In genomic region chr9:136012651-136013050, GRCh38 we compare ENCODE assay signal across 12 cellular contexts.
DNase-seq lines count a peak whose midpoint lies in the region; TF ChIP-seq lines count a peak whose summit lies in the region.
"Had no signal": no experiment of that assay in that cellular context is flagged by ENCODE, and none has a peak within 500 bp of the region (broad histone marks: within the 10 kb centered on the region; RNA-seq: fewer than 3 reads in every experiment).

No MANE protein-coding gene starts in this region.

- peak; percentile 39 for DNase-seq in NCI-H1694 treated with DMSO at 0.1 percent for 48 hours (lab: John Stamatoyannopoulos, UW)
- DNase-seq in choroid plexus epithelial cell (ENCODE audit: low read depth) = peak; percentile 28
- DNase-seq in left kidney (ENCODE audit: low read depth, low spot score) = peak; percentile 26
- DNase-seq in substantia nigra (lab: John Stamatoyannopoulos, UW) = peak in 1 of 49 donors; percentile 59
- no peak for DNase-seq in NCI-H524 treated with DMSO at 0.1 percent for 48 hours (lab: John Stamatoyannopoulos, UW)
- DNase-seq in NCI-H446 treated with DMSO at 0.1 percent for 48 hours (lab: John Stamatoyannopoulos, UW) = no peak
- DNase-seq in stimulated activated CD4-positive, alpha-beta T cell treated with anti-CD3 and anti-CD28 coated beads, Interleukin-2, amount 100 ng/mL, for 48 hours = no peak
- no peak for DNase-seq in cortex of kidney (lab: John Stamatoyannopoulos, UW)
- DNase-seq: activated CD8-positive, alpha-beta memory T cell treated with anti-CD3 and anti-CD28 coated beads for 24 hours; NCI-H526 treated with DMSO at 0.1 percent for 48 hours; stimulated activated CD4-positive, alpha-beta T cell treated with anti-CD3 and anti-CD28 coated beads, Interleukin-12 subunit alpha, Interleukin-12 subunit beta, amount 100 ng/mL, for 4 hours had no signal

- peak overlapping the region; percentile 74 for H3K27ac ChIP-seq in substantia nigra (ENCODE audit: low read depth, low read length, poor library complexity, severe bottlenecking)
- H3K27ac ChIP-seq: brain microvascular endothelial cell had no signal

- no peak for TF ChIP-seq CTCF in choroid plexus epithelial cell (conservative IDR thresholded peaks at IDR 0.05; ENCODE audit: low read depth, low read length)

- H3K4me3 ChIP-seq in choroid plexus epithelial cell (ENCODE audit: low read depth, low read length) = no peak overlapping the region

Comparison
In these comparisons a context has a peak if more than half of its experiments do, and no peak if none do; other contexts are left out.
1. DNase-seq: peak in NCI-H1694 treated with DMSO at 0.1 percent for 48 hours (single experiment), choroid plexus epithelial cell (single experiment) and left kidney (single experiment); none in NCI-H524 treated with DMSO at 0.1 percent for 48 hours (single experiment), NCI-H446 treated with DMSO at 0.1 percent for 48 hours (single experiment), stimulated activated CD4-positive, alpha-beta T cell treated with anti-CD3 and anti-CD28 coated beads, Interleukin-2, amount 100 ng/mL, for 48 hours (0 of 2) and cortex of kidney (single experiment).